ENCODE assay signal across 8 cellular contexts in the genomic region with DNA sequence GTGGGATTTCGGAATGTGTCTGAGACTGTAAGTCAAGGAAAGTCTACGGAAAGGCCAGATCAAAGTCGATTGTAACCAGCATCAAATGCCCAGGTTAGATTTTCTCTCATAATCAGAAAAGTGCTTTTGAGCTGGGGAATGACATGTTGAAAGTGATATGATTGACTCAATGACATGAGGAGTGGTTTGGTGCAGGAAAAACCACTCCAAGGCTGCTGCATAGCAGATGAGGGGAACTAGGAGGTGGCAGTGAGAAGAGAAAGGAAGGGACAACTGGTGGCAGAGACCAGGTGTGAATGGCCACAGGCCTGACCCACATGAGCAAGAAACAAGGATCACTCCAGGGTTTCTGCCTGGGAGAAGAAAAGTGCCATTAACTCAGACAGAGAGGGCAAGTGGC. TPM values are rescaled to one million over a fixed set of nuclear protein-coding genes. Genes with fewer than 3 reads are reported as not detected.
DNase-seq lines count a peak whose midpoint lies in the region; ATAC-seq lines count a peak whose summit lies in the region.

No MANE protein-coding gene starts in this region.

- H3K27ac ChIP-seq in angular gyrus (ENCODE audit: low read depth, low read length), result peak overlapping the region; percentile 82
- H3K27ac ChIP-seq in temporal lobe (ENCODE audit: low read depth, low read length), result peak overlapping the region; percentile 80

- H3K9me3 Mint-ChIP-seq in activated CD4-positive, alpha-beta T cell treated with anti-CD3 and anti-CD28 coated beads, Interleukin-2, amount 10 ng/mL, durations not matched to agents 24 days and 14 days, result no peaks in the 10 kb centered on the region

- H3K4me3 Mint-ChIP-seq in activated CD4-positive, alpha-beta T cell treated with anti-CD3 and anti-CD28 coated beads, Interleukin-2, amount 10 ng/mL, durations not matched to agents 24 days and 14 days, result peak overlapping the region; percentile 90

- ATAC-seq in left colon (peak; percentile 28), HG02885 (IDR thresholded peaks at IDR 0.05; ENCODE audit: poor library complexity, unreplicated experiment) (no peak), GM21447 (IDR thresholded peaks at IDR 0.05; ENCODE audit: unreplicated experiment) (no peak)

- H3K36me3 Mint-ChIP-seq in activated CD4-positive, alpha-beta T cell treated with anti-CD3 and anti-CD28 coated beads, Interleukin-2, amount 10 ng/mL, durations not matched to agents 24 days and 14 days (ENCODE audit: low read depth), result peaks cover 2% of the 10 kb centered on the region

- peaks cover 40% of the 10 kb centered on the region for H3K4me1 Mint-ChIP-seq in activated CD4-positive, alpha-beta T cell treated with anti-CD3 and anti-CD28 coated beads, Interleukin-2, amount 10 ng/mL, durations not matched to agents 24 days and 14 days

- peaks cover 5% of the 10 kb centered on the region for H3K27me3 Mint-ChIP-seq in activated CD4-positive, alpha-beta T cell treated with anti-CD3 and anti-CD28 coated beads, Interleukin-2, amount 10 ng/mL, durations not matched to agents 24 days and 14 days

- no peak for DNase-seq in activated CD4-positive, alpha-beta T cell treated with anti-CD3 and anti-CD28 coated beads, Interleukin-2, amount 10 ng/mL, durations not matched to agents 24 days and 14 days
- DNase-seq in activated CD4-positive, alpha-beta T cell treated with anti-CD3 and anti-CD28 coated beads, Interleukin-2, amount 50 U/mL, for 1 hour, result no peak
- no peak for DNase-seq in left colon
- no peak for DNase-seq in T1000 (lab: John Stamatoyannopoulos, UW)

- H3K27ac Mint-ChIP-seq in activated CD4-positive, alpha-beta T cell treated with anti-CD3 and anti-CD28 coated beads, Interleukin-2, amount 10 ng/mL, durations not matched to agents 24 days and 14 days, result peak overlapping the region; percentile 88

- intact Hi-C loops in activated CD4-positive, alpha-beta T cell treated with anti-CD3 and anti-CD28 coated beads, Interleukin-2, amount 10 ng/mL, durations not matched to agents 24 days and 14 days (cut with micrococcal nuclease), result loop anchor here (1.0 kb wide), 1 partner anchor 21 kb away; a partner anchor contains a TSS
- intact Hi-C loops in left colon (cut with DNase I, micrococcal nuclease), result no loop called here

RNA-seq across cellular contexts. Expression of a gene that starts 0.8 kb away (rescaled TPM):
- total RNA-seq in activated CD4-positive, alpha-beta T cell treated with anti-CD3 and anti-CD28 coated beads, Interleukin-2, amount 10 ng/mL, durations not matched to agents 24 days and 14 days, result 10.5 and 11.5 TPM in 2 replicates
- total RNA-seq in left colon (10 to 100 TPM; 29.6 to 32.1 TPM), temporal lobe (11.1 TPM)

RNA-seq across cellular contexts. Expression of a gene that starts 20.9 kb away (rescaled TPM):
- total RNA-seq in activated CD4-positive, alpha-beta T cell treated with anti-CD3 and anti-CD28 coated beads, Interleukin-2, amount 10 ng/mL, durations not matched to agents 24 days and 14 days, result 21.8 and 23.6 TPM in 2 replicates
- total RNA-seq in left colon, result 1 to 10 TPM; 1.5 to 6.5 TPM
- 1.2 TPM for total RNA-seq in temporal lobe
